1 cellular context compared by ENCODE assay signal in the genomic region with DNA sequence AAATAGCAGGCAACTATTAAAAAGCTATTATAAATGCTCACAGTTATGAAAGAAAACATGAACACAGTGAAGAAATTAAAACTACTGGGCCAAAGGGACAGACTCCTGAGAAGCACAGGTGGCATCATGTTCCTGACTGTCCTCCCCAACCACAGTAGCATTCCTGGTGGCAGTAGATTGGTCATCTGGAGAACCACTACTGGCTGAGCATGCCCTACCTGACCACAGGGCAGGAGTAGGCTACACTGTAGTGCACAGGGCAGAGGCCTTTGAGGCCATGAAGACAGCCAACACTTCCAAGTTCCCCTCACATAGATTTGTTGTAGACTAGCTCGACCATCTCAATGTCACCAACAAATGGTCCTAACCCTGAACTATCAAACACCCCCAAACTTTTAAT.
TF ChIP-seq lines count a peak whose summit lies in the region.

No MANE protein-coding gene starts in this region.

TF ChIP-seq in HepG2, 621 proteins besides CTCF, POLR2A, EP300 and RAD21:
- TF ChIP-seq RBM22 (optimal IDR thresholded peaks at IDR 0.05; ENCODE audit: low read length) = peak; percentile 71
- no peak for TF ChIP-seq ZNF253 (CRISPR knock-in tag; IDR thresholded peaks at IDR 0.05; ENCODE audit: borderline replicate concordance)
- no peak for TF ChIP-seq NR2C2 (CRISPR knock-in tag; IDR thresholded peaks at IDR 0.05; ENCODE audit: borderline replicate concordance)
- TF ChIP-seq ZNF362 (CRISPR knock-in tag; IDR thresholded peaks at IDR 0.05; ENCODE audit: borderline replicate concordance) = no peak
